Comparison of ENCODE assay signal across 1 cellular context in genomic region chr1:16513412-16514106, GRCh38.
TF ChIP-seq lines count a peak whose summit lies in the region.

No MANE protein-coding gene starts in this region.

TF ChIP-seq in A549, 52 proteins besides CTCF, POLR2A, EP300 and RAD21 (continued from another document):
- TF ChIP-seq, protein P1, sequence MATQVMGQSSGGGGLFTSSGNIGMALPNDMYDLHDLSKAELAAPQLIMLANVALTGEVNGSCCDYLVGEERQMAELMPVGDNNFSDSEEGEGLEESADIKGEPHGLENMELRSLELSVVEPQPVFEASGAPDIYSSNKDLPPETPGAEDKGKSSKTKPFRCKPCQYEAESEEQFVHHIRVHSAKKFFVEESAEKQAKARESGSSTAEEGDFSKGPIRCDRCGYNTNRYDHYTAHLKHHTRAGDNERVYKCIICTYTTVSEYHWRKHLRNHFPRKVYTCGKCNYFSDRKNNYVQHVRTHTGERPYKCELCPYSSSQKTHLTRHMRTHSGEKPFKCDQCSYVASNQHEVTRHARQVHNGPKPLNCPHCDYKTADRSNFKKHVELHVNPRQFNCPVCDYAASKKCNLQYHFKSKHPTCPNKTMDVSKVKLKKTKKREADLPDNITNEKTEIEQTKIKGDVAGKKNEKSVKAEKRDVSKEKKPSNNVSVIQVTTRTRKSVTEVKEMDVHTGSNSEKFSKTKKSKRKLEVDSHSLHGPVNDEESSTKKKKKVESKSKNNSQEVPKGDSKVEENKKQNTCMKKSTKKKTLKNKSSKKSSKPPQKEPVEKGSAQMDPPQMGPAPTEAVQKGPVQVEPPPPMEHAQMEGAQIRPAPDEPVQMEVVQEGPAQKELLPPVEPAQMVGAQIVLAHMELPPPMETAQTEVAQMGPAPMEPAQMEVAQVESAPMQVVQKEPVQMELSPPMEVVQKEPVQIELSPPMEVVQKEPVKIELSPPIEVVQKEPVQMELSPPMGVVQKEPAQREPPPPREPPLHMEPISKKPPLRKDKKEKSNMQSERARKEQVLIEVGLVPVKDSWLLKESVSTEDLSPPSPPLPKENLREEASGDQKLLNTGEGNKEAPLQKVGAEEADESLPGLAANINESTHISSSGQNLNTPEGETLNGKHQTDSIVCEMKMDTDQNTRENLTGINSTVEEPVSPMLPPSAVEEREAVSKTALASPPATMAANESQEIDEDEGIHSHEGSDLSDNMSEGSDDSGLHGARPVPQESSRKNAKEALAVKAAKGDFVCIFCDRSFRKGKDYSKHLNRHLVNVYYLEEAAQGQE (IDR thresholded peaks at IDR 0.05): peak; percentile 54; the same call in 1 of the 2 replicates
